Comparison of ENCODE assay signal across 1 cellular context in the genomic region with DNA sequence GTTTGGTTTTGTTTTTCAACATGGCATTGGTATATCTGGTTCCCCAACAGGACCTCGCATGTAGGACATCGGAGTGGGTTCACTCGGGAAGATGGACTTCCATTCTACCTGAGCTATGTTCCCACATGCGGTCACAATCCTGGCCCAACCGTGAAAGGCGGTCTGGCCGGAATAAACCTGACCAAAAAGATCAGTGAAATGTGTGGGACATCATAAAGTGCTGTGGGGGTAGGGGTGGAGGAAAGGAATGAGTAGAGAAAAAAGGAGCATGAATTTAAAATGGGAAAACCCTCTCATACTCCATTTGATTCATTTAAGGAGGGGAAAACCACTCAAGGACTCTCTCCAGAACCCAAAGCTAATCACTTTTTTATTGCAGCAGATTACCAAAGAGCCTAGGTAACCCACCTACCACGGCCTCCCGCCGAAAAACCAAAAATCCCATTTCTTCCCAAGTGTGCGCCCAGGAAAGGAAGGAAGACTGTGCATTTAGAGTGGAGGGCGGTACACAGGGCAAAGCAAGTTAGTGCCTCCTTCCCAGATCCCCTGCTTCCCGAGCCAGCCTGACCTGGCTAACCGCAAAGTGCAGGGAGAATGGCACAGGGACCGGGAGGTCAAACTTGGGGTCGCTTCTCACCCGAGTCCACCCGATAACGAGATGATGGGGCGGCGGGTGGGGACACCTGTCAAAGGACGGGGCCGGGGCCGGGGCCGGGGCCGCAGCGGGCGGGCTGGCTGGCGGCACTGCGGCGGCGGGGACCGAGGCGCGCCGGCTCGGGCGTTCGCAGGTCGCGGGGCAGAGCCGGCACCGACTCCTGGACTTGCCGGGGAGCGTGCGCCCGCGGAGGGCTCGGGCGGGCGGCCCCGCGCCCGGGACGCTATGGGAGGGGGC.
TF ChIP-seq lines count a peak whose summit lies in the region.

No MANE protein-coding gene starts in this region.

TF ChIP-seq in GM23338, 12 proteins besides CTCF, POLR2A, EP300 and RAD21 (continued from another document):
- TF ChIP-seq, protein P1, sequence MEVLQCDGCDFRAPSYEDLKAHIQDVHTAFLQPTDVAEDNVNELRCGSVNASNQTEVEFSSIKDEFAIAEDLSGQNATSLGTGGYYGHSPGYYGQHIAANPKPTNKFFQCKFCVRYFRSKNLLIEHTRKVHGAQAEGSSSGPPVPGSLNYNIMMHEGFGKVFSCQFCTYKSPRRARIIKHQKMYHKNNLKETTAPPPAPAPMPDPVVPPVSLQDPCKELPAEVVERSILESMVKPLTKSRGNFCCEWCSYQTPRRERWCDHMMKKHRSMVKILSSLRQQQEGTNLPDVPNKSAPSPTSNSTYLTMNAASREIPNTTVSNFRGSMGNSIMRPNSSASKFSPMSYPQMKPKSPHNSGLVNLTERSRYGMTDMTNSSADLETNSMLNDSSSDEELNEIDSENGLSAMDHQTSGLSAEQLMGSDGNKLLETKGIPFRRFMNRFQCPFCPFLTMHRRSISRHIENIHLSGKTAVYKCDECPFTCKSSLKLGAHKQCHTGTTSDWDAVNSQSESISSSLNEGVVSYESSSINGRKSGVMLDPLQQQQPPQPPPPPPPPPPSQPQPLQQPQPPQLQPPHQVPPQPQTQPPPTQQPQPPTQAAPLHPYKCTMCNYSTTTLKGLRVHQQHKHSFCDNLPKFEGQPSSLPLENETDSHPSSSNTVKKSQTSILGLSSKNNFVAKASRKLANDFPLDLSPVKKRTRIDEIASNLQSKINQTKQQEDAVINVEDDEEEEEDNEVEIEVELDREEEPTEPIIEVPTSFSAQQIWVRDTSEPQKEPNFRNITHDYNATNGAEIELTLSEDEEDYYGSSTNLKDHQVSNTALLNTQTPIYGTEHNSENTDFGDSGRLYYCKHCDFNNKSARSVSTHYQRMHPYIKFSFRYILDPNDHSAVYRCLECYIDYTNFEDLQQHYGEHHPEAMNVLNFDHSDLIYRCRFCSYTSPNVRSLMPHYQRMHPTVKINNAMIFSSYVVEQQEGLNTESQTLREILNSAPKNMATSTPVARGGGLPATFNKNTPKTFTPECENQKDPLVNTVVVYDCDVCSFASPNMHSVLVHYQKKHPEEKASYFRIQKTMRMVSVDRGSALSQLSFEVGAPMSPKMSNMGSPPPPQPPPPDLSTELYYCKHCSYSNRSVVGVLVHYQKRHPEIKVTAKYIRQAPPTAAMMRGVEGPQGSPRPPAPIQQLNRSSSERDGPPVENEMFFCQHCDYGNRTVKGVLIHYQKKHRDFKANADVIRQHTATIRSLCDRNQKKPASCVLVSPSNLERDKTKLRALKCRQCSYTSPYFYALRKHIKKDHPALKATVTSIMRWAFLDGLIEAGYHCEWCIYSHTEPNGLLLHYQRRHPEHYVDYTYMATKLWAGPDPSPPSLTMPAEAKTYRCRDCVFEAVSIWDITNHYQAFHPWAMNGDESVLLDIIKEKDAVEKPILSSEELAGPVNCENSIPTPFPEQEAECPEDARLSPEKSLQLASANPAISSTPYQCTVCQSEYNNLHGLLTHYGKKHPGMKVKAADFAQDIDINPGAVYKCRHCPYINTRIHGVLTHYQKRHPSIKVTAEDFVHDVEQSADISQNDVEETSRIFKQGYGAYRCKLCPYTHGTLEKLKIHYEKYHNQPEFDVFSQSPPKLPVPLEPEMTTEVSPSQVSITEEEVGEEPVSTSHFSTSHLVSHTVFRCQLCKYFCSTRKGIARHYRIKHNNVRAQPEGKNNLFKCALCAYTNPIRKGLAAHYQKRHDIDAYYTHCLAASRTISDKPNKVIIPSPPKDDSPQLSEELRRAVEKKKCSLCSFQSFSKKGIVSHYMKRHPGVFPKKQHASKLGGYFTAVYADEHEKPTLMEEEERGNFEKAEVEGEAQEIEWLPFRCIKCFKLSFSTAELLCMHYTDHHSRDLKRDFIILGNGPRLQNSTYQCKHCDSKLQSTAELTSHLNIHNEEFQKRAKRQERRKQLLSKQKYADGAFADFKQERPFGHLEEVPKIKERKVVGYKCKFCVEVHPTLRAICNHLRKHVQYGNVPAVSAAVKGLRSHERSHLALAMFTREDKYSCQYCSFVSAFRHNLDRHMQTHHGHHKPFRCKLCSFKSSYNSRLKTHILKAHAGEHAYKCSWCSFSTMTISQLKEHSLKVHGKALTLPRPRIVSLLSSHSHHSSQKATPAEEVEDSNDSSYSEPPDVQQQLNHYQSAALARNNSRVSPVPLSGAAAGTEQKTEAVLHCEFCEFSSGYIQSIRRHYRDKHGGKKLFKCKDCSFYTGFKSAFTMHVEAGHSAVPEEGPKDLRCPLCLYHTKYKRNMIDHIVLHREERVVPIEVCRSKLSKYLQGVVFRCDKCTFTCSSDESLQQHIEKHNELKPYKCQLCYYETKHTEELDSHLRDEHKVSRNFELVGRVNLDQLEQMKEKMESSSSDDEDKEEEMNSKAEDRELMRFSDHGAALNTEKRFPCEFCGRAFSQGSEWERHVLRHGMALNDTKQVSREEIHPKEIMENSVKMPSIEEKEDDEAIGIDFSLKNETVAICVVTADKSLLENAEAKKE (CRISPR knock-in tag; IDR thresholded peaks at IDR 0.05), result no peak
- TF ChIP-seq ZNF114 (CRISPR knock-in tag; IDR thresholded peaks at IDR 0.05) (no peak), ZNF331 (CRISPR knock-in tag; IDR thresholded peaks at IDR 0.05; ENCODE audit: low read depth) (no peak), NANOG (IDR thresholded peaks at IDR 0.05; ENCODE audit: borderline replicate concordance) (no peak), STAT1 (IDR thresholded peaks at IDR 0.05; ENCODE audit: unreplicated experiment) (no peak), JUNB (IDR thresholded peaks at IDR 0.05; ENCODE audit: unreplicated experiment) (no peak), EZH2phosphoT487 (IDR thresholded peaks at IDR 0.05; ENCODE audit: unreplicated experiment) (no peak)
- TF ChIP-seq, protein P2, sequence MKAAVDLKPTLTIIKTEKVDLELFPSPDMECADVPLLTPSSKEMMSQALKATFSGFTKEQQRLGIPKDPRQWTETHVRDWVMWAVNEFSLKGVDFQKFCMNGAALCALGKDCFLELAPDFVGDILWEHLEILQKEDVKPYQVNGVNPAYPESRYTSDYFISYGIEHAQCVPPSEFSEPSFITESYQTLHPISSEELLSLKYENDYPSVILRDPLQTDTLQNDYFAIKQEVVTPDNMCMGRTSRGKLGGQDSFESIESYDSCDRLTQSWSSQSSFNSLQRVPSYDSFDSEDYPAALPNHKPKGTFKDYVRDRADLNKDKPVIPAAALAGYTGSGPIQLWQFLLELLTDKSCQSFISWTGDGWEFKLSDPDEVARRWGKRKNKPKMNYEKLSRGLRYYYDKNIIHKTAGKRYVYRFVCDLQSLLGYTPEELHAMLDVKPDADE (IDR thresholded peaks at IDR 0.05), result no peak
